Comparison of ENCODE assay signal across 8 cellular contexts in the genomic region with DNA sequence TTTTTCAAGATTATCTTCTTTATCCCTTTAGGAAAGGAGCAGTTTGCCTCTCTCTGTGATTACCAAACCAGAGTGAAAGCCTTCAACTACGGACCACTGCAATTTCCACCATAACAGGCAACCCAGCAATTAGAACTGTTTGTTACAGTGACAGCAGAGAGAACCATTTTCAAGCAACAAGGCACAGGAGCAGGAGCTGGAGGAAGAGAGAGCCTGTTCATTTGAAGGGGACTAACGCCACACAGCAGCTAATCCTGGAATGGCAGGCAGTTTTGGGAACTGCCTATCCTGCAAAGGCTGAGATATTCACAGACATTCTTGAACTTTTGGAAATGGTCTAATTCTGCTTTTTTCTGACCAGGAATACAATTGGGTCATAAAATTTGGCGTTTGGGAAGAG.
DNase-seq lines count a peak whose midpoint lies in the region; ATAC-seq and TF ChIP-seq lines count a peak whose summit lies in the region.

No MANE protein-coding gene starts in this region.

- intact Hi-C loops in stomach (cut with DNase I; ENCODE audit: low total_unique reads): no loop called here

- H3K27me3 ChIP-seq in stomach: no peaks in the 10 kb centered on the region

- H3K4me3 ChIP-seq in epithelial cell of esophagus (ENCODE audit: low read length) (no peak overlapping the region), stomach (no peak overlapping the region)

- no peaks in the 10 kb centered on the region for H3K36me3 ChIP-seq in stomach

- TF ChIP-seq POLR2A in stomach (IDR thresholded peaks at IDR 0.05) (no peak), erythroblast (IDR thresholded peaks at IDR 0.05; ENCODE audit: low read length) (no peak)

- TF ChIP-seq EP300 in stomach (IDR thresholded peaks at IDR 0.05): no peak

- H3K4me1 ChIP-seq in stomach: no peaks in the 10 kb centered on the region

- 30 to 42% (median 33%) methylated on average over 3 of the region's 3 CpGs for WGBS in stomach, 5 donors

- peak; percentile 69 for TF ChIP-seq CTCF in epithelial cell of esophagus (IDR thresholded peaks at IDR 0.05; ENCODE audit: insufficient read depth, low read depth, low read length, missing control alignments)
- TF ChIP-seq CTCF in stomach (IDR thresholded peaks at IDR 0.05): no peak

- H3K27ac ChIP-seq in stomach: no peak overlapping the region

- ATAC-seq in GM18861 (IDR thresholded peaks at IDR 0.05; ENCODE audit: unreplicated experiment): no peak

- H3K9me3 ChIP-seq in stomach: no peaks in the 10 kb centered on the region

- DNase-seq in HT-29 (ENCODE audit: low spot score) (peak; percentile 17), NCI-H69 (lab: John Stamatoyannopoulos, UW) (peak; percentile 80), epithelial cell of esophagus (ENCODE audit: low read depth) (peak; percentile 62), retina (peak; percentile 55), stomach (no peak), erythroblast (lab: John Stamatoyannopoulos, UW) (no peak)
- DNase-seq in stimulated activated naive CD4-positive, alpha-beta T cell treated with Interleukin-2 at 50 U/mL for 16 hours (lab: John Stamatoyannopoulos, UW): no peak

Comparison
In these comparisons a context has a peak if more than half of its experiments do, and no peak if none do; other contexts are left out.
1. DNase-seq: peak in HT-29 (single experiment), NCI-H69 (single experiment), epithelial cell of esophagus (single experiment) and retina (single experiment); none in stomach (single experiment), erythroblast (0 of 2) and stimulated activated naive CD4-positive, alpha-beta T cell treated with Interleukin-2 at 50 U/mL for 16 hours (single experiment).